Comparison of ENCODE assay signal across 10 cellular contexts in the genomic region with DNA sequence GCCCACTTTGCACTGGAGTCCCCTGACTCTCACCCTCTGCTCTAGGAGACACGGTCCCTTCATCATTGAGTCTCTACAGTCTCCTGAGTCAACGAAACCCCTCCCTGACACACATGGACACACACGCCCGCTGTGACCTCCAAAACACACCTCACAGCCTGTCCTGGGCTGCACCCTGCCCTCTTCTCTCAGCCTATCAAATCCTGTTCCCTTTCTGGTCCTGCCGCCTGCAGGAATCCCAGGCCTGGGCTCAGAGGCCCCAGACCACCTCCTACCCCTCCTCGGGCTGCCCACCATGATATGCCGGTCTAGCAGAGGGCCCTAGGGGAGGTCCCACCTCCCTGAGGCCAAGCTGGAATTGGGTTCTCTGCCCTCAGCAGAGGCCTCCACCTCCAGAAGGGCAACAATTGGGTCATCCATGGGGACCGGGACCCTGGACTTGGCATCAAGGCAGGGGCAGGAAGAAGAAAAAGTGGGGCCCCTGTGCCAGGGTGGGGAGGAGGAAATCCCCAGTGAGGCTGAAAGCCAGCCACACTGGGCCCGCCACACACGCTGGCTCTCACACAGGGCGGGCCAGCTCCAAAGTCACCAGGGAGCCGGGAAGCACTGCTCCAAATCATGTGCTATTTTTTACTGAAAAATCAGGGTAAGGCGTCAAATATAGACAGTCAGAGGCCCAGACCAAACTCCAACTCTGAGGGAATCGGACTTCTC. TPM values are rescaled to one million over a fixed set of nuclear protein-coding genes. Genes with fewer than 3 reads are reported as not detected.
DNase-seq lines count a peak whose midpoint lies in the region; ATAC-seq and TF ChIP-seq lines count a peak whose summit lies in the region.
"Had no signal": no experiment of that assay in that cellular context is flagged by ENCODE, and none has a peak within 500 bp of the region (broad histone marks: within the 10 kb centered on the region; RNA-seq: fewer than 3 reads in every experiment).

No MANE protein-coding gene starts in this region.

- peaks cover 22% of the 10 kb centered on the region for H4K20me1 ChIP-seq in OCI-LY7 (ENCODE audit: insufficient read depth, low read length)

- H3K9me2 ChIP-seq in OCI-LY7 (ENCODE audit: insufficient read depth, low read length), result no peaks in the 10 kb centered on the region

- TF ChIP-seq CTCF in OCI-LY7 (conservative IDR thresholded peaks at IDR 0.05; ENCODE audit: low read length) (no peak), epithelial cell of proximal tubule (conservative IDR thresholded peaks at IDR 0.05; ENCODE audit: low read depth, low read length) (no peak), ovary (IDR thresholded peaks at IDR 0.05) (no peak)

- H3K4me3 ChIP-seq in CD4-positive, alpha-beta memory T cell (ENCODE audit: low read length in 2 of 2), result peak overlapping the region; percentile 76 to 84
- H3K4me3 ChIP-seq in OCI-LY7 (ENCODE audit: low read depth, low read length, poor library complexity, severe bottlenecking) (peak overlapping the region; percentile 89), epithelial cell of proximal tubule (ENCODE audit: low read depth, low read length) (peak overlapping the region; percentile 82), ovary (peak overlapping the region; percentile 82)

- peak overlapping the region; percentile 79 for H3K27ac ChIP-seq in CD4-positive, alpha-beta memory T cell (ENCODE audit: low read depth, low read length)
- H3K27ac ChIP-seq in OCI-LY7 (ENCODE audit: low read depth, low read length, poor library complexity, severe bottlenecking) (peak overlapping the region; percentile 87), ovary (peak overlapping the region; percentile 51 to 81)

- H3K79me2 ChIP-seq in OCI-LY7 (ENCODE audit: insufficient read depth, low read depth, low read length), result peaks cover 59% of the 10 kb centered on the region

- BruUV-seq in OCI-LY7 (replicated peaks; lab: Mats Ljungman, UMichigan), result no TSS peak

- ATAC-seq in GM18511 (IDR thresholded peaks at IDR 0.05; ENCODE audit: unreplicated experiment) (no peak), HG02870 (IDR thresholded peaks at IDR 0.05; ENCODE audit: unreplicated experiment) (no peak)

- peak overlapping the region; percentile 92 to 99 (median 96) for H3K4me3 Mint-ChIP-seq in CD4-positive, alpha-beta memory T cell

- TF ChIP-seq EP300 in ovary (IDR thresholded peaks at IDR 0.05), result no peak

- DNase-seq in CD4-positive, alpha-beta memory T cell, result peak in 1 of 5 donors; percentile 25
- DNase-seq in OCI-LY7 (ENCODE audit: low spot score) (no peak), epithelial cell of proximal tubule (ENCODE audit: low read depth) (no peak), ovary (peak in 1 of 5 donors; percentile 39), NCI-H2227 treated with DMSO at 0.1 percent for 48 hours (lab: John Stamatoyannopoulos, UW) (no peak), H4 (ENCODE audit: low spot score) (no peak)
- DNase-seq: left cardiac atrium had no signal

- H3K36me3 Mint-ChIP-seq in CD4-positive, alpha-beta memory T cell, result peaks cover 15 to 63% of the 10 kb centered on the region in 2 donors

- CTCF ChIA-PET in CD4-positive, alpha-beta memory T cell (lab: Charles Lee; ENCODE audit: partially characterized antibody), result interaction anchor here (1.1 to 6.4 kb wide), 8 partner anchors 7 to 117 kb away, joined by 3 to 72 read pairs (median 7); no protein-coding TSS in a partner anchor
- CTCF ChIA-PET in OCI-LY7 (lab: Charles Lee; ENCODE audit: unreplicated experiment), result interaction anchor here (0.6 kb wide), 1 partner anchor 11 kb away, joined by 3 read pairs; no protein-coding TSS in a partner anchor

- POLR2A ChIA-PET in CD4-positive, alpha-beta memory T cell (lab: Charles Lee; ENCODE audit: partially characterized antibody), result interaction anchor here (0.6 to 9.0 kb wide), 5 partner anchors 11 to 52 kb away, joined by 3 to 102 read pairs (median 4); a partner anchor contains a TSS
- POLR2A ChIA-PET in OCI-LY7 (lab: Charles Lee), result interaction anchor here (0.7 kb wide), 1 partner anchor 80 kb away, joined by 7 read pairs; no protein-coding TSS in a partner anchor

- peak overlapping the region; percentile 91 to 96 (median 93) for H3K27ac Mint-ChIP-seq in CD4-positive, alpha-beta memory T cell

- H3K4me1 ChIP-seq in CD4-positive, alpha-beta memory T cell (ENCODE audit: insufficient read depth, low read length), result peaks cover 71% of the 10 kb centered on the region
- H3K4me1 ChIP-seq in OCI-LY7 (ENCODE audit: insufficient read depth, low read length, poor library complexity, severe bottlenecking) (peaks cover 38% of the 10 kb centered on the region), ovary (ENCODE audit: insufficient read depth) (peaks cover 15% of the 10 kb centered on the region)

- H3K4me1 Mint-ChIP-seq in CD4-positive, alpha-beta memory T cell, result peaks cover 45 to 77% (median 59%) of the 10 kb centered on the region in 4 donors

- peak overlapping the region; percentile 95 for H3K4me2 ChIP-seq in OCI-LY7 (ENCODE audit: low read length)

- H3K27me3 ChIP-seq in CD4-positive, alpha-beta memory T cell (ENCODE audit: insufficient read depth, low read length), result no peaks in the 10 kb centered on the region
- H3K27me3 ChIP-seq in ovary, result no peaks in the 10 kb centered on the region

- H2AFZ ChIP-seq in OCI-LY7 (ENCODE audit: low read length), result no peak overlapping the region

- H3K36me3 ChIP-seq in CD4-positive, alpha-beta memory T cell (ENCODE audit: insufficient read depth, low read length), result peaks cover 22% of the 10 kb centered on the region
- H3K36me3 ChIP-seq in OCI-LY7 (ENCODE audit: insufficient read depth, low read length), result peaks cover 69% of the 10 kb centered on the region
- no peaks in the 10 kb centered on the region for H3K36me3 ChIP-seq in ovary

- H3K9me3 Mint-ChIP-seq in CD4-positive, alpha-beta memory T cell, result peaks cover 0 to 1% (median 0%) of the 10 kb centered on the region in 8 donors

- intact Hi-C loops in CD4-positive, alpha-beta memory T cell (cut with micrococcal nuclease), result no loop called here
- intact Hi-C loops in OCI-LY7 (cut with micrococcal nuclease; ENCODE audit: unreplicated experiment), result no loop called here
- intact Hi-C loops in ovary (cut with DNase I), result no loop called here

- no peaks in the 10 kb centered on the region for H3K9me3 ChIP-seq in CD4-positive, alpha-beta memory T cell (ENCODE audit: control insufficient read depth in 1 of 2, low read length in 2 of 2)
- H3K9me3 ChIP-seq in OCI-LY7 (ENCODE audit: low read length) (no peaks in the 10 kb centered on the region), ovary (no peaks in the 10 kb centered on the region)

- no peaks in the 10 kb centered on the region for H3K27me3 Mint-ChIP-seq in CD4-positive, alpha-beta memory T cell

- WGBS in ovary, 3 donors, result 46 to 50% (median 48%) methylated on average over 14 of the region's 14 CpGs

- no peak for TF ChIP-seq POLR2A in ovary (IDR thresholded peaks at IDR 0.05)

RNA-seq across cellular contexts. Expression of a gene that starts 3.4 kb away (rescaled TPM):
- total RNA-seq in CD4-positive, alpha-beta memory T cell, result 10 to 100 TPM; 97.5 to 99.7 TPM
- polyA plus RNA-seq in CD4-positive, alpha-beta memory T cell, result 1 to 10 TPM in 1 of 2 donors, under 1 TPM in 1; 0.48 to 2.2 TPM
- 45.3 and 73.2 TPM in 2 replicates for total RNA-seq in OCI-LY7 (2014; rRNA removed; shearing (Covaris generic))
- total RNA-seq in OCI-LY7 (2022) (73.9 and 87.0 TPM in 2 replicates), epithelial cell of proximal tubule (32.9 and 33.8 TPM in 2 replicates), ovary (100 to 1,000 TPM in 1 of 7 donors, 10 to 100 TPM in 6; 14.8 to 109 (median 75.4) TPM)
- polyA plus RNA-seq in ovary, result 10 to 100 TPM; 17.8 to 33.0 TPM
- 16.3 and 18.5 TPM in 2 replicates for total RNA-seq in H4 (2014; rRNA removed; shearing (Covaris generic))

RNA-seq across cellular contexts. Expression of a gene that starts 17.1 kb away (rescaled TPM):
- 1 to 10 TPM; 1.2 to 1.3 TPM for total RNA-seq in CD4-positive, alpha-beta memory T cell
- polyA plus RNA-seq in CD4-positive, alpha-beta memory T cell, result under 1 TPM; 0.16 to 0.19 TPM
- total RNA-seq in OCI-LY7 (2014; rRNA removed; shearing (Covaris generic)), result not detected in 2 replicates
- total RNA-seq in OCI-LY7 (2022) (0.13 and 0.59 TPM in 2 replicates), epithelial cell of proximal tubule (2.9 and 11.5 TPM in 2 replicates), ovary (1 to 10 TPM in 5 of 7 donors, under 1 TPM in 2; 0.36 to 4.9 (median 1.7) TPM)
- polyA plus RNA-seq in ovary, result 1 to 10 TPM in 1 of 2 donors, under 1 TPM in 1; 0.77 to 2.2 TPM
- 0.70 and 1.2 TPM in 2 replicates for total RNA-seq in H4 (2014; rRNA removed; shearing (Covaris generic))

RNA-seq across cellular contexts. Expression of a gene that starts 18.7 kb away (rescaled TPM):
- not detected for total RNA-seq in CD4-positive, alpha-beta memory T cell
- polyA plus RNA-seq in CD4-positive, alpha-beta memory T cell, result not detected
- 0.57 TPM in 1 of 2 replicates, not detected in the other for total RNA-seq in OCI-LY7 (2014; rRNA removed; shearing (Covaris generic))
- total RNA-seq in OCI-LY7 (2022) (1.1 TPM in 1 of 2 replicates, not detected in the other), epithelial cell of proximal tubule (0.69 TPM in 1 of 2 replicates, not detected in the other), ovary (1 to 10 TPM in 5 of 7 donors, under 1 TPM in 2; 0.48 to 3.4 (median 1.2) TPM)
- polyA plus RNA-seq in ovary, result 1 to 10 TPM; 2.2 to 3.4 TPM
- 0.45 TPM in 1 of 2 replicates, not detected in the other for total RNA-seq in H4 (2014; rRNA removed; shearing (Covaris generic))
- total RNA-seq: T-helper 2 cell treated with Interferon-gamma antibody and Interleukin-4, amounts not matched to agents 100 ng/mL and 5 ng/mL, for 36 hours had no signal

RNA-seq across cellular contexts. Expression of a gene that starts 51.9 kb away (rescaled TPM):
- 10 to 100 TPM; 39.1 to 40.6 TPM for total RNA-seq in CD4-positive, alpha-beta memory T cell
- polyA plus RNA-seq in CD4-positive, alpha-beta memory T cell, result 10 to 100 TPM; 34.5 to 36.5 TPM
- 10.4 and 21.8 TPM in 2 replicates for total RNA-seq in OCI-LY7 (2014; rRNA removed; shearing (Covaris generic))
- 27.7 and 30.1 TPM in 2 replicates for total RNA-seq in OCI-LY7 (2022)
- total RNA-seq in epithelial cell of proximal tubule, result 6.1 and 17.5 TPM in 2 replicates
- total RNA-seq in ovary, result 10 to 100 TPM; 36.5 to 83.2 (median 54.7) TPM
- polyA plus RNA-seq in ovary, result 10 to 100 TPM; 51.2 to 82.7 TPM
- total RNA-seq in H4 (2014; rRNA removed; shearing (Covaris generic)), result 37.6 and 41.2 TPM in 2 replicates

RNA-seq across cellular contexts. Expression of a gene that starts 54.3 kb away (rescaled TPM):
- total RNA-seq in CD4-positive, alpha-beta memory T cell, result 1 to 10 TPM; 1.0 to 1.6 TPM
- polyA plus RNA-seq in CD4-positive, alpha-beta memory T cell, result not detected
- total RNA-seq in OCI-LY7 (2014; rRNA removed; shearing (Covaris generic)), result not detected in 2 replicates
- total RNA-seq in OCI-LY7 (2022) (not detected in 2 replicates), epithelial cell of proximal tubule (13.9 and 105 TPM in 2 replicates), ovary (1,000 to 10,000 TPM in 1 of 7 donors, 100 to 1,000 TPM in 5, 10 to 100 TPM in 1; 71.2 to 1,087 (median 550) TPM)
- polyA plus RNA-seq in ovary, result 100 to 1,000 TPM; 260 to 321 TPM
- 11.1 and 25.7 TPM in 2 replicates for total RNA-seq in H4 (2014; rRNA removed; shearing (Covaris generic))
